In the genomic region with DNA sequence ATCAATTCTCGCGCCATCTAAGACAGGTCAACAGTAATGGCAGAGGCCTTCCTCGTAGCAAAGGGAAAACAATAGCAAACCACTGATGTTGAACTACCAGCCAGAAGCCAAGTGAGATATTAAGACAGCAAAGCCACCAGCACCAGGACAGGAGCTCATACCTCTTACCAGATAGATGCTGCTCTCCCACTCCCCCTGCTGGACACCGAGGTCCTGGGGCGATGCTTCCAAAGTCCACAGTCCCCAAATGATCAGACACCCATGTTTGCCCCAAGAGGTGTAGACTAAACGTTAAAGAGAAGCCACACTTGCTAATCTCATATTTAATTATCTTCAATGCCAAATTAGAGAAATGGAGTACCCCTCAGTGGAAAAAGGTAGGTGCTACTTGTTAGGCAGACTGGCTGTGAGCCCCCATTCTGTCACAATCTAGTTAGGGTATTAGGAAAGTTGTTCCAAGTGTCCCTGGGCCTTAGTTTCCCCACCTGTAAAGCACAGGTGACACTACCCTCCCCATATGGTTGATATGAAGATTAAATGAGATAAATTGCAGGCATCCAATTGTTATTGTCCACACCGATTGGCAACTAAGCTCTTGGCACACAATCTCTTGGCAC, we compare ENCODE assay signal across 8 cellular contexts. TPM values are rescaled to one million over a fixed set of nuclear protein-coding genes. Genes with fewer than 3 reads are reported as not detected.
DNase-seq lines count a peak whose midpoint lies in the region; ATAC-seq and TF ChIP-seq lines count a peak whose summit lies in the region.

No MANE protein-coding gene starts in this region.

- POLR2A ChIA-PET in BJ (lab: Charles Lee) = interaction anchor here (0.5 kb wide), 1 partner anchor 462 kb away, joined by 4 read pairs; no protein-coding TSS in a partner anchor

- no peaks in the 10 kb centered on the region for H3K27me3 ChIP-seq in BJ (ENCODE audit: control insufficient read depth, insufficient read depth, low read length)

- no peaks in the 10 kb centered on the region for H3K9me3 Mint-ChIP-seq in activated T-helper 1 cell treated with anti-CD3 and anti-CD28 coated beads, Interleukin-12 subunit alpha, Interleukin-12 subunit beta, Interleukin-2, Interleukin-4 antibody, amounts not matched to agents 30 ng/mL and 10 ng/mL and 1 ng/mL, durations not matched to agents 14 hours and 24 hours and 36 hours

- no peak overlapping the region for H3K4me3 ChIP-seq in BJ (ENCODE audit: low read depth, low read length)

- no peak overlapping the region for H3K27ac Mint-ChIP-seq in activated T-helper 1 cell treated with anti-CD3 and anti-CD28 coated beads, Interleukin-12 subunit alpha, Interleukin-12 subunit beta, Interleukin-2, Interleukin-4 antibody, amounts not matched to agents 30 ng/mL and 10 ng/mL and 1 ng/mL, durations not matched to agents 14 hours and 24 hours and 36 hours

- no peak overlapping the region for H3K4me3 Mint-ChIP-seq in activated T-helper 1 cell treated with anti-CD3 and anti-CD28 coated beads, Interleukin-12 subunit alpha, Interleukin-12 subunit beta, Interleukin-2, Interleukin-4 antibody, amounts not matched to agents 30 ng/mL and 10 ng/mL and 1 ng/mL, durations not matched to agents 14 hours and 24 hours and 36 hours

- DNase-seq in BJ (ENCODE audit: low read depth) = no peak
- DNase-seq in RPMI8226 = peak; percentile 84
- DNase-seq in activated T-helper 1 cell treated with anti-CD3 and anti-CD28 coated beads, Interleukin-12 subunit alpha, Interleukin-12 subunit beta, Interleukin-2, Interleukin-4 antibody, amounts not matched to agents 30 ng/mL and 10 ng/mL and 1 ng/mL, durations not matched to agents 14 hours and 24 hours and 36 hours (ENCODE audit: low spot score) = peak; percentile 57
- peak; percentile 83 for DNase-seq in germinal center (ENCODE audit: low spot score)
- DNase-seq in putamen (ENCODE audit: low spot score) = peak; percentile 7

- peak; percentile 68 for TF ChIP-seq CTCF in BJ (IDR thresholded peaks at IDR 0.05; ENCODE audit: insufficient read depth, low read depth, low read length)

- H3K36me3 Mint-ChIP-seq in activated T-helper 1 cell treated with anti-CD3 and anti-CD28 coated beads, Interleukin-12 subunit alpha, Interleukin-12 subunit beta, Interleukin-2, Interleukin-4 antibody, amounts not matched to agents 30 ng/mL and 10 ng/mL and 1 ng/mL, durations not matched to agents 14 hours and 24 hours and 36 hours (ENCODE audit: low read depth) = no peaks in the 10 kb centered on the region

- no peaks in the 10 kb centered on the region for H3K36me3 ChIP-seq in BJ (ENCODE audit: control insufficient read depth, insufficient read depth, low read length)

- H3K4me1 Mint-ChIP-seq in activated T-helper 1 cell treated with anti-CD3 and anti-CD28 coated beads, Interleukin-12 subunit alpha, Interleukin-12 subunit beta, Interleukin-2, Interleukin-4 antibody, amounts not matched to agents 30 ng/mL and 10 ng/mL and 1 ng/mL, durations not matched to agents 14 hours and 24 hours and 36 hours (ENCODE audit: low read depth) = no peaks in the 10 kb centered on the region

- H3K27me3 Mint-ChIP-seq in activated T-helper 1 cell treated with anti-CD3 and anti-CD28 coated beads, Interleukin-12 subunit alpha, Interleukin-12 subunit beta, Interleukin-2, Interleukin-4 antibody, amounts not matched to agents 30 ng/mL and 10 ng/mL and 1 ng/mL, durations not matched to agents 14 hours and 24 hours and 36 hours (ENCODE audit: insufficient read depth) = peaks cover 8% of the 10 kb centered on the region

- CTCF ChIA-PET in BJ (lab: Yijun Ruan, JAX) = interaction anchor here (0.6 to 4.4 kb wide), 15 partner anchors 11 to 272 kb away, joined by 3 to 30 read pairs (median 4); no protein-coding TSS in a partner anchor

- intact Hi-C loops in activated T-helper 1 cell treated with anti-CD3 and anti-CD28 coated beads, Interleukin-12 subunit alpha, Interleukin-12 subunit beta, Interleukin-2, Interleukin-4 antibody, amounts not matched to agents 30 ng/mL and 10 ng/mL and 1 ng/mL, durations not matched to agents 14 hours and 24 hours and 36 hours (cut with micrococcal nuclease) = loop anchor here (1.0 kb wide), 5 partner anchors 54 to 273 kb away; no protein-coding TSS in a partner anchor

- ATAC-seq in GM18909 (IDR thresholded peaks at IDR 0.05; ENCODE audit: poor library complexity, unreplicated experiment) (peak; percentile 76), HG03565 (IDR thresholded peaks at IDR 0.05; ENCODE audit: unreplicated experiment) (peak; percentile 76), GM21825 (IDR thresholded peaks at IDR 0.05; ENCODE audit: unreplicated experiment) (no peak)

RNA-seq across cellular contexts. Expression of a gene that starts 39.9 kb away (rescaled TPM):
- polyA plus RNA-seq in BJ (2011; rRNA removed) = 346 and 1,232 TPM in 2 replicates
- 96.3 and 194 TPM in 2 replicates for polyA minus RNA-seq in BJ (2011; rRNA and poly(A)+ RNA removed)
- 187 and 225 TPM in 2 replicates for total RNA-seq in activated T-helper 1 cell treated with anti-CD3 and anti-CD28 coated beads, Interleukin-12 subunit alpha, Interleukin-12 subunit beta, Interleukin-2, Interleukin-4 antibody, amounts not matched to agents 30 ng/mL and 10 ng/mL and 1 ng/mL, durations not matched to agents 14 hours and 24 hours and 36 hours

RNA-seq across cellular contexts. Expression of a gene that starts 55.7 kb away (rescaled TPM):
- 25.7 and 31.0 TPM in 2 replicates for polyA plus RNA-seq in BJ (2011; rRNA removed)
- 18.8 and 19.7 TPM in 2 replicates for polyA minus RNA-seq in BJ (2011; rRNA and poly(A)+ RNA removed)
- total RNA-seq in activated T-helper 1 cell treated with anti-CD3 and anti-CD28 coated beads, Interleukin-12 subunit alpha, Interleukin-12 subunit beta, Interleukin-2, Interleukin-4 antibody, amounts not matched to agents 30 ng/mL and 10 ng/mL and 1 ng/mL, durations not matched to agents 14 hours and 24 hours and 36 hours = 0.32 and 0.54 TPM in 2 replicates
